In genomic region chr6:118963003-118963402, GRCh38 we compare ENCODE assay signal across 10 cellular contexts. TPM values are rescaled to one million over a fixed set of nuclear protein-coding genes. Genes with fewer than 3 reads are reported as not detected.
DNase-seq lines count a peak whose midpoint lies in the region; ATAC-seq and TF ChIP-seq lines count a peak whose summit lies in the region.
"Had no signal": no experiment of that assay in that cellular context is flagged by ENCODE, and none has a peak within 500 bp of the region (broad histone marks: within the 10 kb centered on the region; RNA-seq: fewer than 3 reads in every experiment).

No MANE protein-coding gene starts in this region.

- no peak for TF ChIP-seq POLR2A in esophagus squamous epithelium (IDR thresholded peaks at IDR 0.05)

- H3K4me3 ChIP-seq in adipocyte (ENCODE audit: low read length): no peak overlapping the region
- H3K4me3 ChIP-seq in esophagus squamous epithelium: no peak overlapping the region

- H3K36me3 ChIP-seq in adipocyte (ENCODE audit: control insufficient read depth, insufficient read depth, low read length, severe bottlenecking): no peaks in the 10 kb centered on the region
- H3K36me3 ChIP-seq in esophagus squamous epithelium: no peaks in the 10 kb centered on the region

- no peaks in the 10 kb centered on the region for H3K27me3 Mint-ChIP-seq in activated naive CD8-positive, alpha-beta T cell treated with anti-CD3 and anti-CD28 coated beads, Interleukin-2, amount 50 U/mL, for 24 hours

- peaks cover 4% of the 10 kb centered on the region for H3K4me1 ChIP-seq in adipocyte (ENCODE audit: control insufficient read depth, insufficient read depth, low read length)
- no peaks in the 10 kb centered on the region for H3K4me1 ChIP-seq in esophagus squamous epithelium

- H3K4me3 Mint-ChIP-seq in activated naive CD8-positive, alpha-beta T cell treated with anti-CD3 and anti-CD28 coated beads, Interleukin-2, amount 50 U/mL, for 24 hours: no peak overlapping the region

- no peaks in the 10 kb centered on the region for H3K9me3 ChIP-seq in adipocyte (ENCODE audit: control insufficient read depth, low read length)
- no peaks in the 10 kb centered on the region for H3K9me3 ChIP-seq in esophagus squamous epithelium

- no peaks in the 10 kb centered on the region for H3K36me3 Mint-ChIP-seq in activated naive CD8-positive, alpha-beta T cell treated with anti-CD3 and anti-CD28 coated beads, Interleukin-2, amount 50 U/mL, for 24 hours (ENCODE audit: low read depth)

- no peaks in the 10 kb centered on the region for H3K27me3 ChIP-seq in adipocyte (replicated peaks; ENCODE audit: control insufficient read depth, insufficient read depth, low read length)
- H3K27me3 ChIP-seq in esophagus squamous epithelium: no peaks in the 10 kb centered on the region

- intact Hi-C loops in esophagus squamous epithelium (cut with DNase I): no loop called here

- ATAC-seq in activated naive CD8-positive, alpha-beta T cell treated with anti-CD3 and anti-CD28 coated beads, Interleukin-2, amount 50 U/mL, for 24 hours: no peak

- H3K27ac ChIP-seq in esophagus squamous epithelium: no peak overlapping the region

- H3K9ac ChIP-seq in adipocyte (ENCODE audit: low read length): no peak overlapping the region

- H3K9me3 Mint-ChIP-seq in activated naive CD8-positive, alpha-beta T cell treated with anti-CD3 and anti-CD28 coated beads, Interleukin-2, amount 50 U/mL, for 24 hours: no peaks in the 10 kb centered on the region

- no peaks in the 10 kb centered on the region for H3K4me1 Mint-ChIP-seq in activated naive CD8-positive, alpha-beta T cell treated with anti-CD3 and anti-CD28 coated beads, Interleukin-2, amount 50 U/mL, for 24 hours

- no peak overlapping the region for H3K27ac Mint-ChIP-seq in activated naive CD8-positive, alpha-beta T cell treated with anti-CD3 and anti-CD28 coated beads, Interleukin-2, amount 50 U/mL, for 24 hours

- TF ChIP-seq CTCF in esophagus squamous epithelium (IDR thresholded peaks at IDR 0.05): peak in 1 of 6 experiments; percentile 18

- DNase-seq in COLO829 (ENCODE audit: low spot score): peak; percentile 3
- DNase-seq in Kasumi-1 (lab: John Stamatoyannopoulos, UW): peak; percentile 57 to 61
- DNase-seq in adipocyte (ENCODE audit: low read depth): peak; percentile 55
- peak; percentile 2 for DNase-seq in kidney tubule cell (ENCODE audit: low spot score)
- no peak for DNase-seq in activated naive CD8-positive, alpha-beta T cell treated with anti-CD3 and anti-CD28 coated beads, Interleukin-2, amount 50 U/mL, for 24 hours
- DNase-seq in esophagus squamous epithelium (lab: John Stamatoyannopoulos, UW): no peak
- DNase-seq in medulla oblongata (ENCODE audit: extremely low spot score): no peak
- no peak for DNase-seq in ecto neural progenitor cell (ENCODE audit: low spot score)
- DNase-seq: activated gamma-delta T cell treated with Interleukin-2 at 50 U/mL for 16 hours, NCI-H2081 had no signal

RNA-seq across cellular contexts. Expression of gene MCM9, which starts 28.0 kb away (rescaled TPM):
- total RNA-seq in esophagus squamous epithelium: 10 to 100 TPM; 11.1 to 22.3 (median 15.1) TPM

Comparison
In these comparisons a context has a peak if more than half of its experiments do, and no peak if none do; other contexts are left out.
1. DNase-seq: peak in COLO829 (single experiment), Kasumi-1 (2 of 2), adipocyte (single experiment) and kidney tubule cell (single experiment); none in activated naive CD8-positive, alpha-beta T cell treated with anti-CD3 and anti-CD28 coated beads, Interleukin-2, amount 50 U/mL, for 24 hours (single experiment), esophagus squamous epithelium (single experiment), medulla oblongata (single experiment) and ecto neural progenitor cell (single experiment).